ENCODE assay signal across 1 cellular context in the genomic region with DNA sequence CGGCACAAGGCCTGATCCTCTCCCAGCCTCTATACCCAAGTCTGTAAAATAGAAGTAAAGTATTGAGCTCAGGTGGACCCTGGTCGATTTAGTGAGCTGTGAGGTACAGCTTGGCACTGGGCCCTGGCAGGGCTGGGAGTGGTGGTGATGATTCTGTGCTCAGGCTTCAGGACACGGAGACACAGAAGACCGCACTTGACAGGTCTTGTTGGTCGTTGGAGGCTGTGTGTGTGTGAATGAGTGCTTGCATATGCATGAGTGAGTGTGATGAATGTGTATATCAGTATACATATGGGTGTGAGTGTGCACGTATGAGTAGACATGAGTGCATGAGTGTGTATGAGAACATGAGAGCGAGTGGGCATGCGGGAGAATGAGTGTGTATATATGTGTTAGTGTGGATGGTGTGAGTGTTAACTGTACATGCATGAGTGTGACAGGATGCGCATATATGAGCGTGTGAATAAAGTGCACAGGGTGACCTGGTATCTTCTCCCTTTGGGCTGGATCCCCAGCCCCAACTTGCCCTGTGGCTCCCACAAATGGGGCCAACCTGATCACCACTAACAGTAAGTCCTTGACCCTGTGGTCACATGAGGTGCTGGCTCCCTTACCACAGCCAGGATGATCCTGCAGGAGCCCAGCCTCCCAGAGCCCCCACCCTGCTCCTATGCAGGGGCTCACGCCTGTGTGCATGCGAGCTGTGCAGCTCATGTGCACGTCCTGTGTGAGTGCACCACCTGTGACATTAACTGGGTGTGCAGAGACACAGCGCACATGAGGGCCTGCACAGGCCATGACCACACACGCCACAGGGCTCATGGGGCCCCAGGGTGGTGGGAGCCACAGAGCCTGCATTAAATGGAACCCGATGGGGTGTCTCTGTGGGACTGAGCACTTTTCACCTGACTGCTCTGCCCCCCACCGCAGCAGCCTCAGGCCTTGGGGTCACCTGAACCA.
TF ChIP-seq lines count a peak whose summit lies in the region.

No MANE protein-coding gene starts in this region.

TF ChIP-seq in H1, 55 proteins besides CTCF, POLR2A, EP300 and RAD21:
- no peak for TF ChIP-seq HDAC6 (IDR thresholded peaks at IDR 0.05; ENCODE audit: low read depth, low read length)
- no peak for TF ChIP-seq CHD7 (IDR thresholded peaks at IDR 0.05; ENCODE audit: insufficient replicate concordance, low read length)
- no peak for TF ChIP-seq TCF12 (IDR thresholded peaks at IDR 0.05; ENCODE audit: low read depth, low read length)
- TF ChIP-seq POLR2AphosphoS5 (IDR thresholded peaks at IDR 0.05; ENCODE audit: low read depth, low read length), result no peak
- TF ChIP-seq BRCA1 (IDR thresholded peaks at IDR 0.05; ENCODE audit: low read depth, low read length), result no peak
- no peak for TF ChIP-seq SIX5 (IDR thresholded peaks at IDR 0.05; ENCODE audit: low read depth, low read length)
- no peak for TF ChIP-seq CEBPB (IDR thresholded peaks at IDR 0.05; ENCODE audit: low read depth, low read length)
- no peak for TF ChIP-seq RXRA (IDR thresholded peaks at IDR 0.05; ENCODE audit: insufficient read depth, low read depth, low read length)
